ENCODE assay signal across 27 cellular contexts in genomic region chr17:63647936-63648335, GRCh38. TPM values are rescaled to one million over a fixed set of nuclear protein-coding genes. Genes with fewer than 3 reads are reported as not detected.
DNase-seq lines count a peak whose midpoint lies in the region; ATAC-seq and TF ChIP-seq lines count a peak whose summit lies in the region.
"Had no signal": no experiment of that assay in that cellular context is flagged by ENCODE, and none has a peak within 500 bp of the region (broad histone marks: within the 10 kb centered on the region; RNA-seq: fewer than 3 reads in every experiment).

No MANE protein-coding gene starts in this region.

- TF ChIP-seq POLR2A in prostate gland (IDR thresholded peaks at IDR 0.05), result no peak

- BruUV-seq in PC-3 (replicated peaks; lab: Mats Ljungman, UMichigan), result no TSS peak

- TF ChIP-seq CTCF in AG10803 (conservative IDR thresholded peaks at IDR 0.05; ENCODE audit: low read length) (no peak), PC-3 (conservative IDR thresholded peaks at IDR 0.05; ENCODE audit: low read depth, low read length) (no peak), lower lobe of right lung (IDR thresholded peaks at IDR 0.05) (no peak), prostate gland (IDR thresholded peaks at IDR 0.05) (no peak)

- H3K9me3 Mint-ChIP-seq in dendritic cell treated with granulocyte-macrophage colony-stimulating factor and Interleukin-4, amounts not matched to agents 40 ng/mL and 50 ng/mL, for 4 days, result no peaks in the 10 kb centered on the region
- H3K9me3 Mint-ChIP-seq: activated CD4-positive, alpha-beta T cell treated with anti-CD3 and anti-CD28 coated beads, Interleukin-2, amount 10 ng/mL, durations not matched to agents 24 days and 14 days; central memory CD8-positive, alpha-beta T cell; stimulated activated naive CD8-positive, alpha-beta T cell treated with anti-CD3 and anti-CD28 coated beads, Interleukin-15, amount 100 ng/mL, for 72 hours had no signal

- H3K9me2 ChIP-seq in PC-3 (replicated peaks; ENCODE audit: low read length), result no peaks in the 10 kb centered on the region
- H3K9me2 ChIP-seq: SK-N-SH had no signal

- no peaks in the 10 kb centered on the region for H3K27me3 Mint-ChIP-seq in dendritic cell treated with granulocyte-macrophage colony-stimulating factor and Interleukin-4, amounts not matched to agents 40 ng/mL and 50 ng/mL, for 4 days
- H3K27me3 Mint-ChIP-seq: activated CD4-positive, alpha-beta T cell treated with anti-CD3 and anti-CD28 coated beads, Interleukin-2, amount 10 ng/mL, durations not matched to agents 24 days and 14 days; B cell; central memory CD8-positive, alpha-beta T cell; stimulated activated naive CD8-positive, alpha-beta T cell treated with anti-CD3 and anti-CD28 coated beads, Interleukin-15, amount 100 ng/mL, for 72 hours had no signal

- H3K79me2 ChIP-seq in PC-3 (ENCODE audit: low read length), result no peaks in the 10 kb centered on the region

- H3K27ac ChIP-seq in PC-3 (ENCODE audit: low read length) (no peak overlapping the region), lower lobe of right lung (peak overlapping the region; percentile 19), prostate gland (peak overlapping the region in 1 of 2 donors; percentile 13)
- H3K27ac ChIP-seq: psoas muscle, RWPE1, tibial nerve had no signal

- H3K36me3 ChIP-seq in PC-3 (ENCODE audit: low read depth, low read length) (peaks cover 2% of the 10 kb centered on the region; the same call in 1 of the 2 replicates), lower lobe of right lung (peaks cover 65% of the 10 kb centered on the region), prostate gland (no peaks in the 10 kb centered on the region)

- no peaks in the 10 kb centered on the region for H4K20me1 ChIP-seq in PC-3 (ENCODE audit: low read length)

- POLR2A ChIA-PET in PC-3 (lab: Charles Lee; ENCODE audit: unreplicated experiment), result no interaction called here

- CTCF ChIA-PET in PC-3 (lab: Charles Lee), result no interaction called here

- no peak overlapping the region for H2AFZ ChIP-seq in PC-3 (ENCODE audit: low read length)

- H3K4me1 ChIP-seq in PC-3 (ENCODE audit: insufficient read depth, low read length), result peaks cover 14% of the 10 kb centered on the region
- peaks cover 61% of the 10 kb centered on the region for H3K4me1 ChIP-seq in lower lobe of right lung
- peaks cover 4% of the 10 kb centered on the region for H3K4me1 ChIP-seq in prostate gland (replicated peaks)

- H3K4me3 Mint-ChIP-seq in dendritic cell treated with granulocyte-macrophage colony-stimulating factor and Interleukin-4, amounts not matched to agents 40 ng/mL and 50 ng/mL, for 4 days, result no peak overlapping the region
- H3K4me3 Mint-ChIP-seq: activated CD4-positive, alpha-beta T cell treated with anti-CD3 and anti-CD28 coated beads, Interleukin-2, amount 10 ng/mL, durations not matched to agents 24 days and 14 days; B cell; central memory CD8-positive, alpha-beta T cell; stimulated activated naive CD8-positive, alpha-beta T cell treated with anti-CD3 and anti-CD28 coated beads, Interleukin-15, amount 100 ng/mL, for 72 hours had no signal

- H3K4me3 ChIP-seq in AG10803 (ENCODE audit: low read length), result no peak overlapping the region
- no peak overlapping the region for H3K4me3 ChIP-seq in PC-3 (ENCODE audit: low read length)
- H3K4me3 ChIP-seq in lower lobe of right lung, result no peak overlapping the region
- no peak overlapping the region for H3K4me3 ChIP-seq in prostate gland
- H3K4me3 ChIP-seq: psoas muscle, tibial nerve had no signal

- DNase-seq in AG10803 (ENCODE audit: low read depth) (peak; percentile 49), PC-3 (no peak), lower lobe of right lung (no peak), prostate gland (ENCODE audit: low spot score) (no peak)
- DNase-seq in effector CD4-positive, alpha-beta T cell, result no peak
- DNase-seq: activated CD4-positive, alpha-beta T cell treated with anti-CD3 and anti-CD28 coated beads, Interleukin-2, amount 10 ng/mL, durations not matched to agents 24 days and 14 days; activated naive CD4-positive, alpha-beta T cell treated with Interleukin-2 at 50 U/mL for 16 hours; activated T-cell treated with anti-CD3 and anti-CD28 coated beads, Interleukin-2, amount 50 U/mL, for 48 hours; DMS53; foreskin melanocyte; GDM1; GOT3; hippocampal formation; KG1; NCI-H1436 treated with DMSO at 0.1 percent for 48 hours; NCI-H69; psoas muscle; SK-N-SH; stimulated activated naive CD8-positive, alpha-beta T cell treated with anti-CD3 and anti-CD28 coated beads, Interleukin-15, amount 100 ng/mL, for 72 hours; T-helper 2 cell had no signal

- H3K9me3 ChIP-seq in PC-3 (ENCODE audit: low read length), result no peaks in the 10 kb centered on the region
- no peaks in the 10 kb centered on the region for H3K9me3 ChIP-seq in lower lobe of right lung
- H3K9me3 ChIP-seq in prostate gland, result no peaks in the 10 kb centered on the region
- H3K9me3 ChIP-seq: psoas muscle, SK-N-SH, tibial nerve had no signal

- H3K4me1 Mint-ChIP-seq in dendritic cell treated with granulocyte-macrophage colony-stimulating factor and Interleukin-4, amounts not matched to agents 40 ng/mL and 50 ng/mL, for 4 days (ENCODE audit: low read depth), result peaks cover 77% of the 10 kb centered on the region

- intact Hi-C loops in PC-3 (cut with micrococcal nuclease), result no loop called here
- intact Hi-C loops in dendritic cell treated with granulocyte-macrophage colony-stimulating factor and Interleukin-4, amounts not matched to agents 40 ng/mL and 50 ng/mL, for 4 days (cut with micrococcal nuclease), result loop anchor here (2.0 kb wide), 1 partner anchor 23 kb away; no protein-coding TSS in a partner anchor
- intact Hi-C loops in lower lobe of right lung (cut with DNase I), result no loop called here
- intact Hi-C loops in prostate gland (cut with DNase I), result no loop called here

- H3K9ac ChIP-seq in PC-3 (ENCODE audit: low read length), result no peak overlapping the region
- H3K9ac ChIP-seq: SK-N-SH had no signal

- H3K4me2 ChIP-seq in PC-3 (ENCODE audit: low read length), result peak overlapping the region; percentile 26; the same call in 1 of the 2 replicates
- H3K4me2 ChIP-seq: SK-N-SH had no signal

- H3K36me3 Mint-ChIP-seq in dendritic cell treated with granulocyte-macrophage colony-stimulating factor and Interleukin-4, amounts not matched to agents 40 ng/mL and 50 ng/mL, for 4 days (ENCODE audit: low read depth), result peaks cover 68% of the 10 kb centered on the region

- H3F3A ChIP-seq in PC-3 (ENCODE audit: low read length, unreplicated experiment), result no peaks in the 10 kb centered on the region

- H3K27me3 ChIP-seq in PC-3 (ENCODE audit: low read length) (no peaks in the 10 kb centered on the region), lower lobe of right lung (ENCODE audit: low read depth) (no peaks in the 10 kb centered on the region), prostate gland (replicated peaks; ENCODE audit: insufficient read depth) (no peaks in the 10 kb centered on the region)
- H3K27me3 ChIP-seq: tibial nerve had no signal

- ATAC-seq in PC-3 (no peak), lower lobe of right lung (no peak), HG03439 (IDR thresholded peaks at IDR 0.05; ENCODE audit: unreplicated experiment) (no peak), HG03432 (IDR thresholded peaks at IDR 0.05; ENCODE audit: unreplicated experiment) (no peak)
- ATAC-seq: stimulated activated naive CD8-positive, alpha-beta T cell treated with anti-CD3 and anti-CD28 coated beads, Interleukin-15, amount 100 ng/mL, for 72 hours had no signal

- H3K27ac Mint-ChIP-seq in dendritic cell treated with granulocyte-macrophage colony-stimulating factor and Interleukin-4, amounts not matched to agents 40 ng/mL and 50 ng/mL, for 4 days, result peak overlapping the region; percentile 34
- H3K27ac Mint-ChIP-seq: activated CD4-positive, alpha-beta T cell treated with anti-CD3 and anti-CD28 coated beads, Interleukin-2, amount 10 ng/mL, durations not matched to agents 24 days and 14 days had no signal

RNA-seq across cellular contexts. Expression of gene MAP3K3, which starts 25.7 kb away (rescaled TPM):
- total RNA-seq in PC-3 (2014; rRNA removed) (27.1 and 36.1 TPM in 2 replicates), lower lobe of right lung (58.5 TPM), prostate gland (10 to 100 TPM; 44.0 to 72.0 TPM)

RNA-seq across cellular contexts. Expression of gene TACO1, which starts 47.2 kb away (rescaled TPM):
- total RNA-seq in PC-3 (2014; rRNA removed) (47.9 and 70.0 TPM in 2 replicates), lower lobe of right lung (13.6 TPM), prostate gland (10 to 100 TPM; 12.8 to 17.4 TPM)

RNA-seq across cellular contexts. Expression of gene LIMD2, which starts 52.0 kb away (rescaled TPM):
- total RNA-seq in PC-3 (2014; rRNA removed), result 19.4 and 43.0 TPM in 2 replicates
- total RNA-seq in lower lobe of right lung, result 25.9 TPM
- 10 to 100 TPM; 29.9 to 51.9 TPM for total RNA-seq in prostate gland
